In the genomic region with DNA sequence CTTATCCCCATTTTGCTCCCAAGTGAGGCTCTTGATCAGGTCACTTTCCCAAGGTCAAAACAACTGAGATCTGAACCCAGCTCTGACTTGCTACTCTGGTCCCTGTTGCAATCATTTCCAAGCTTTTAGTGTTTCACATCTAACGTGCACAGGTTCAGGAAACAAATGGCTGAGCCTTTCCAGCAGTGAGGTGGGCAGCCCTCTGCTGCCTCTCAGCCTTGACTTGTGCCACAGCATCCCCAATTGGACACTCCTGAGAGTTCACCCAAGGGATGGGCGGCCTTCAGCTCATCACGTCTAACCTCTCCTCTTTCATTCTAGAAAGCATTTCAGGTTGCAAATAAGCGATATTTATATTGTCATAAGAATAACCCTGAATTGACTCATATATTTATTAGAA, we compare ENCODE assay signal across 25 cellular contexts.
DNase-seq lines count a peak whose midpoint lies in the region; ATAC-seq and TF ChIP-seq lines count a peak whose summit lies in the region.
"Had no signal": no experiment of that assay in that cellular context is flagged by ENCODE, and none has a peak within 500 bp of the region (broad histone marks: within the 10 kb centered on the region; RNA-seq: fewer than 3 reads in every experiment).

No MANE protein-coding gene starts in this region.

- DNase-seq in GM23338 (ENCODE audit: low spot score) (no peak), Karpas-422 (peak; percentile 60), PC-3 (no peak), esophagus muscularis mucosa (ENCODE audit: extremely low spot score) (peak; percentile 81), glutamatergic neuron (no peak)
- no peak for DNase-seq in activated CD4-positive, alpha-beta T cell treated with anti-CD3 and anti-CD28 coated beads, Interleukin-2, amount 10 ng/mL, durations not matched to agents 7 days and 5 days
- DNase-seq: Caco-2; CD8-positive, alpha-beta T cell; GOT3; NCI-H1092 treated with DMSO at 0.1 percent for 48 hours; NCI-H1436; NCI-H187; NCI-H2081 treated with DMSO at 0.1 percent for 48 hours; NCI-H2171 treated with DMSO at 0.1 percent for 48 hours; NCI-H524; NCI-H82; PC-9; SJCRH30; T-helper 1 cell had no signal

- no peak overlapping the region for H3K4me3 Mint-ChIP-seq in GM23338
- H3K4me3 Mint-ChIP-seq in activated CD4-positive, alpha-beta T cell treated with anti-CD3 and anti-CD28 coated beads, Interleukin-2, amount 10 ng/mL, durations not matched to agents 7 days and 5 days: no peak overlapping the region
- no peak overlapping the region for H3K4me3 Mint-ChIP-seq in glutamatergic neuron (ENCODE audit: unreplicated experiment)
- H3K4me3 Mint-ChIP-seq: B cell; CD8-positive, alpha-beta T cell had no signal

- BruUV-seq in PC-3 (replicated peaks; lab: Mats Ljungman, UMichigan): no TSS peak

- H3K27ac Mint-ChIP-seq in GM23338 (no peak overlapping the region), glutamatergic neuron (ENCODE audit: unreplicated experiment) (no peak overlapping the region)
- no peak overlapping the region for H3K27ac Mint-ChIP-seq in activated CD4-positive, alpha-beta T cell treated with anti-CD3 and anti-CD28 coated beads, Interleukin-2, amount 10 ng/mL, durations not matched to agents 7 days and 5 days
- H3K27ac Mint-ChIP-seq: B cell; CD8-positive, alpha-beta T cell had no signal

- H3K4me3 ChIP-seq in GM23338: no peak overlapping the region
- no peak overlapping the region for H3K4me3 ChIP-seq in Karpas-422 (ENCODE audit: low read length)
- no peak overlapping the region for H3K4me3 ChIP-seq in PC-3 (ENCODE audit: low read length)
- H3K4me3 ChIP-seq in esophagus muscularis mucosa: no peak overlapping the region
- H3K4me3 ChIP-seq: GM12878, PC-9, SJCRH30 had no signal

- H3K9me2 ChIP-seq in GM23338 (ENCODE audit: insufficient read depth) (no peaks in the 10 kb centered on the region), Karpas-422 (replicated peaks; ENCODE audit: insufficient read depth, low read length) (no peaks in the 10 kb centered on the region), PC-3 (replicated peaks; ENCODE audit: low read length) (no peaks in the 10 kb centered on the region)

- no peaks in the 10 kb centered on the region for H3K27me3 ChIP-seq in GM23338 (ENCODE audit: insufficient read depth)
- H3K27me3 ChIP-seq in Karpas-422 (ENCODE audit: low read length): no peaks in the 10 kb centered on the region
- H3K27me3 ChIP-seq in PC-3 (ENCODE audit: low read length): no peaks in the 10 kb centered on the region
- no peaks in the 10 kb centered on the region for H3K27me3 ChIP-seq in esophagus muscularis mucosa
- H3K27me3 ChIP-seq: SJCRH30 had no signal

- no peak for TF ChIP-seq EP300 in esophagus muscularis mucosa (IDR thresholded peaks at IDR 0.05)

- H2AFZ ChIP-seq in GM23338: no peak overlapping the region
- H2AFZ ChIP-seq in Karpas-422 (ENCODE audit: low read length): peak overlapping the region; percentile 3; the same call in 1 of the 2 replicates
- H2AFZ ChIP-seq in PC-3 (ENCODE audit: low read length): no peak overlapping the region
- H2AFZ ChIP-seq: PC-9 had no signal

- H3K79me2 ChIP-seq in GM23338 (replicated peaks; ENCODE audit: insufficient read depth) (no peaks in the 10 kb centered on the region), Karpas-422 (ENCODE audit: low read length) (no peaks in the 10 kb centered on the region), PC-3 (ENCODE audit: low read length) (no peaks in the 10 kb centered on the region)

- H3K27me3 Mint-ChIP-seq in GM23338 (ENCODE audit: insufficient read depth, low read depth, poor library complexity): peaks cover 2% of the 10 kb centered on the region
- H3K27me3 Mint-ChIP-seq in activated CD4-positive, alpha-beta T cell treated with anti-CD3 and anti-CD28 coated beads, Interleukin-2, amount 10 ng/mL, durations not matched to agents 7 days and 5 days: no peaks in the 10 kb centered on the region
- no peaks in the 10 kb centered on the region for H3K27me3 Mint-ChIP-seq in glutamatergic neuron (ENCODE audit: unreplicated experiment)

- no peak for TF ChIP-seq POLR2A in esophagus muscularis mucosa (IDR thresholded peaks at IDR 0.05; ENCODE audit: low read depth)

- no peaks in the 10 kb centered on the region for H3K9me3 ChIP-seq in Karpas-422 (ENCODE audit: low read length)
- H3K9me3 ChIP-seq in PC-3 (ENCODE audit: low read length): no peaks in the 10 kb centered on the region
- no peaks in the 10 kb centered on the region for H3K9me3 ChIP-seq in esophagus muscularis mucosa
- H3K9me3 ChIP-seq: Caco-2, SJCRH30 had no signal

- H3K27ac ChIP-seq in GM23338 (ENCODE audit: low read depth): no peak overlapping the region
- H3K27ac ChIP-seq in Karpas-422 (ENCODE audit: low read length): no peak overlapping the region
- H3K27ac ChIP-seq in PC-3 (ENCODE audit: low read length): no peak overlapping the region
- no peak overlapping the region for H3K27ac ChIP-seq in esophagus muscularis mucosa (replicated peaks in 1 of 4)
- H3K27ac ChIP-seq: C4-2B, PC-9, SJCRH30 had no signal

- H3K36me3 ChIP-seq in GM23338 (ENCODE audit: insufficient read depth) (no peaks in the 10 kb centered on the region), Karpas-422 (ENCODE audit: insufficient read depth, low read length) (no peaks in the 10 kb centered on the region), PC-3 (ENCODE audit: low read depth, low read length) (no peaks in the 10 kb centered on the region), esophagus muscularis mucosa (no peaks in the 10 kb centered on the region)
- H3K36me3 ChIP-seq: SJCRH30 had no signal

- H3K4me1 ChIP-seq in GM23338 (ENCODE audit: insufficient read depth): no peaks in the 10 kb centered on the region
- H3K4me1 ChIP-seq in Karpas-422 (ENCODE audit: low read length): peaks cover 28% of the 10 kb centered on the region
- no peaks in the 10 kb centered on the region for H3K4me1 ChIP-seq in PC-3 (ENCODE audit: insufficient read depth, low read length)
- H3K4me1 ChIP-seq in esophagus muscularis mucosa: peaks cover 2 to 16% (median 10%) of the 10 kb centered on the region in 4 donors
- H3K4me1 ChIP-seq: Caco-2, SJCRH30 had no signal

- H3K4me1 Mint-ChIP-seq in GM23338 (0 out of 3 replicates have a peak, but pooled peaks cover 5% of the 10 kb centered on the region), glutamatergic neuron (ENCODE audit: low read depth, unreplicated experiment) (no peaks in the 10 kb centered on the region)
- H3K4me1 Mint-ChIP-seq in activated CD4-positive, alpha-beta T cell treated with anti-CD3 and anti-CD28 coated beads, Interleukin-2, amount 10 ng/mL, durations not matched to agents 7 days and 5 days: no peaks in the 10 kb centered on the region
- H3K4me1 Mint-ChIP-seq: B cell had no signal

- H3K9ac ChIP-seq in Karpas-422 (ENCODE audit: low read length) (no peak overlapping the region), PC-3 (ENCODE audit: low read length) (no peak overlapping the region)

- H3F3A ChIP-seq in GM23338 (replicated peaks; ENCODE audit: low read depth): no peaks in the 10 kb centered on the region
- no peaks in the 10 kb centered on the region for H3F3A ChIP-seq in PC-3 (ENCODE audit: low read length, unreplicated experiment)

- H4K20me1 ChIP-seq in GM23338 (replicated peaks; ENCODE audit: insufficient read depth) (no peaks in the 10 kb centered on the region; the same call in 1 of the 2 replicates), Karpas-422 (ENCODE audit: insufficient read depth, low read depth, low read length) (no peaks in the 10 kb centered on the region), PC-3 (ENCODE audit: low read length) (no peaks in the 10 kb centered on the region)

- H3K9me3 Mint-ChIP-seq in GM23338: no peaks in the 10 kb centered on the region
- H3K9me3 Mint-ChIP-seq in activated CD4-positive, alpha-beta T cell treated with anti-CD3 and anti-CD28 coated beads, Interleukin-2, amount 10 ng/mL, durations not matched to agents 7 days and 5 days: no peaks in the 10 kb centered on the region
- peaks cover 1% of the 10 kb centered on the region for H3K9me3 Mint-ChIP-seq in glutamatergic neuron (ENCODE audit: unreplicated experiment)
- H3K9me3 Mint-ChIP-seq: CD8-positive, alpha-beta T cell had no signal

- H3K36me3 Mint-ChIP-seq in GM23338 (ENCODE audit: low read depth) (no peaks in the 10 kb centered on the region), glutamatergic neuron (ENCODE audit: unreplicated experiment) (no peaks in the 10 kb centered on the region)
- no peaks in the 10 kb centered on the region for H3K36me3 Mint-ChIP-seq in activated CD4-positive, alpha-beta T cell treated with anti-CD3 and anti-CD28 coated beads, Interleukin-2, amount 10 ng/mL, durations not matched to agents 7 days and 5 days (ENCODE audit: low read depth)
- H3K36me3 Mint-ChIP-seq: CD8-positive, alpha-beta T cell had no signal

- ATAC-seq in GM23338 (peak; percentile 51), PC-3 (no peak), HG03095 (IDR thresholded peaks at IDR 0.05; ENCODE audit: unreplicated experiment) (no peak)
- ATAC-seq: CD8-positive, alpha-beta T cell; GM12878; HCT116; Right ventricle myocardium inferior had no signal

- WGBS in esophagus muscularis mucosa: 88% methylated on average over 4 of the region's 4 CpGs

- peak in 1 of 2 experiments; percentile 48; a peak in 2 of 4 replicates for TF ChIP-seq CTCF in GM23338 (conservative IDR thresholded peaks at IDR 0.05; ENCODE audit: low read depth in 2 of 2)
- TF ChIP-seq CTCF in PC-3 (conservative IDR thresholded peaks at IDR 0.05; ENCODE audit: low read depth, low read length): peak; percentile 21; the same call in 1 of the 2 replicates
- TF ChIP-seq CTCF in esophagus muscularis mucosa (IDR thresholded peaks at IDR 0.05): no peak
- no peak for TF ChIP-seq CTCF in glutamatergic neuron (IDR thresholded peaks at IDR 0.05; ENCODE audit: partially characterized antibody, unreplicated experiment)

- H3K4me2 ChIP-seq in GM23338 (no peak overlapping the region), Karpas-422 (ENCODE audit: low read depth, low read length, poor library complexity, severe bottlenecking) (no peak overlapping the region), PC-3 (ENCODE audit: low read length) (no peak overlapping the region)
- H3K4me2 ChIP-seq: PC-9 had no signal

- CTCF ChIA-PET in PC-3 (lab: Charles Lee): no interaction called here
- CTCF ChIA-PET in activated CD4-positive, alpha-beta T cell treated with anti-CD3 and anti-CD28 coated beads, Interleukin-2, amount 10 ng/mL, durations not matched to agents 7 days and 5 days (lab: Charles Lee): no interaction called here

- intact Hi-C loops in PC-3 (cut with micrococcal nuclease): no loop called here
- intact Hi-C loops in esophagus muscularis mucosa (cut with DNase I): no loop called here

- POLR2A ChIA-PET in PC-3 (lab: Charles Lee; ENCODE audit: unreplicated experiment): no interaction called here
- POLR2A ChIA-PET in activated CD4-positive, alpha-beta T cell treated with anti-CD3 and anti-CD28 coated beads, Interleukin-2, amount 10 ng/mL, durations not matched to agents 7 days and 5 days (lab: Charles Lee): no interaction called here

TF ChIP-seq in GM23338, 12 proteins besides CTCF, POLR2A, EP300 and RAD21 (continues in another document):
- no peak for TF ChIP-seq EZH2 (IDR thresholded peaks at IDR 0.05; ENCODE audit: low read depth, unreplicated experiment)
- no peak for TF ChIP-seq POLR2AphosphoS5 (IDR thresholded peaks at IDR 0.05; ENCODE audit: low read depth)
- no peak for TF ChIP-seq NANOG (IDR thresholded peaks at IDR 0.05; ENCODE audit: borderline replicate concordance)
- no peak for TF ChIP-seq CREB1 (CRISPR knock-in tag; IDR thresholded peaks at IDR 0.05; ENCODE audit: low read depth)
- TF ChIP-seq JUNB (IDR thresholded peaks at IDR 0.05; ENCODE audit: unreplicated experiment): no peak

Comparison
In these comparisons a context has a peak if more than half of its experiments do, and no peak if none do; other contexts are left out.
1. DNase-seq: peak in Karpas-422 (single experiment) and esophagus muscularis mucosa (single experiment); none in GM23338 (single experiment), PC-3 (single experiment), activated CD4-positive, alpha-beta T cell treated with anti-CD3 and anti-CD28 coated beads, Interleukin-2, amount 10 ng/mL, durations not matched to agents 7 days and 5 days (single experiment) and glutamatergic neuron (single experiment).